8 cellular contexts compared by ENCODE assay signal in genomic region chr7:116211913-116212596, GRCh38. TPM values are rescaled to one million over a fixed set of nuclear protein-coding genes. Genes with fewer than 3 reads are reported as not detected.
DNase-seq lines count a peak whose midpoint lies in the region; ATAC-seq and TF ChIP-seq lines count a peak whose summit lies in the region.

No MANE protein-coding gene starts in this region.

- peak in 1 of 5 donors; percentile 20 for DNase-seq in CD8-positive, alpha-beta memory T cell
- DNase-seq in nucleus accumbens (lab: John Stamatoyannopoulos, UW) = no peak

- peak overlapping the region; percentile 83 for H3K4me3 ChIP-seq in CD8-positive, alpha-beta memory T cell (ENCODE audit: low read length)
- peak overlapping the region; percentile 94 for H3K4me3 ChIP-seq in OCI-LY3 (ENCODE audit: low read length)
- peak overlapping the region; percentile 78 to 92 for H3K4me3 ChIP-seq in duodenal mucosa (ENCODE audit: low read depth in 1 of 2, low read length in 2 of 2)
- peak overlapping the region; percentile 71 to 85 for H3K4me3 ChIP-seq in neutrophil (ENCODE audit: low read depth in 1 of 2, low read length in 1 of 2)

- CTCF ChIA-PET in CD8-positive, alpha-beta memory T cell (lab: Charles Lee) = interaction anchor here (1.3 to 5.6 kb wide), 8 partner anchors 8 to 47 kb away, joined by 3 to 71 read pairs (median 6); no protein-coding TSS in a partner anchor

- ATAC-seq in HG02970 (IDR thresholded peaks at IDR 0.05; ENCODE audit: low FRiP score, unreplicated experiment) (no peak), HG03354 (IDR thresholded peaks at IDR 0.05; ENCODE audit: poor library complexity, severe bottlenecking, unreplicated experiment) (no peak), GM18861 (IDR thresholded peaks at IDR 0.05; ENCODE audit: unreplicated experiment) (no peak)

- peaks cover 3 to 19% (median 6%) of the 10 kb centered on the region in 3 donors for H3K36me3 Mint-ChIP-seq in CD8-positive, alpha-beta memory T cell

- peak overlapping the region; percentile 89 for H3K27ac ChIP-seq in CD8-positive, alpha-beta memory T cell (ENCODE audit: low read depth, low read length)
- H3K27ac ChIP-seq in OCI-LY3 (ENCODE audit: low read length) (no peak overlapping the region), duodenal mucosa (ENCODE audit: low read depth, low read length) (no peak overlapping the region), neutrophil (peak overlapping the region; percentile 91)

- H3K4me1 ChIP-seq in CD8-positive, alpha-beta memory T cell (ENCODE audit: insufficient read depth, low read length) = peaks cover 60% of the 10 kb centered on the region
- peaks cover 24% of the 10 kb centered on the region for H3K4me1 ChIP-seq in OCI-LY3 (ENCODE audit: low read length)
- peaks cover 29 to 30% of the 10 kb centered on the region in 2 donors for H3K4me1 ChIP-seq in duodenal mucosa (ENCODE audit: control insufficient read depth in 1 of 2, insufficient read depth in 2 of 2, low read length in 2 of 2)
- peaks cover 47 to 55% of the 10 kb centered on the region in 2 experiments for H3K4me1 ChIP-seq in neutrophil (ENCODE audit: control insufficient read depth in 1 of 2, insufficient read depth in 1 of 2, low read depth in 1 of 2, low read length in 1 of 2)

- H3K9me3 Mint-ChIP-seq in CD8-positive, alpha-beta memory T cell = peaks cover 0 to 4% (median 0%) of the 10 kb centered on the region in 5 donors

- no peaks in the 10 kb centered on the region for H3K9me3 ChIP-seq in CD8-positive, alpha-beta memory T cell (ENCODE audit: low read length)
- no peaks in the 10 kb centered on the region for H3K9me3 ChIP-seq in OCI-LY3 (ENCODE audit: insufficient read depth, low read length)
- no peaks in the 10 kb centered on the region for H3K9me3 ChIP-seq in duodenal mucosa (ENCODE audit: control insufficient read depth in 1 of 2, low read length in 2 of 2)
- no peaks in the 10 kb centered on the region for H3K9me3 ChIP-seq in neutrophil

- H3K4me1 Mint-ChIP-seq in CD8-positive, alpha-beta memory T cell = peaks cover 54 to 71% (median 66%) of the 10 kb centered on the region in 3 donors

- peak overlapping the region; percentile 91 to 99 (median 97) for H3K4me3 Mint-ChIP-seq in CD8-positive, alpha-beta memory T cell

- H3K4me2 ChIP-seq in OCI-LY3 (ENCODE audit: low read length) = peak overlapping the region; percentile 86

- no peaks in the 10 kb centered on the region for H3K27me3 ChIP-seq in CD8-positive, alpha-beta memory T cell (ENCODE audit: insufficient read depth, low read length, poor library complexity, severe bottlenecking)
- H3K27me3 ChIP-seq in OCI-LY3 (ENCODE audit: low read depth, low read length) = no peaks in the 10 kb centered on the region
- no peaks in the 10 kb centered on the region for H3K27me3 ChIP-seq in duodenal mucosa (ENCODE audit: control insufficient read depth in 1 of 2, insufficient read depth in 2 of 2, low read length in 2 of 2)
- H3K27me3 ChIP-seq in neutrophil = no peaks in the 10 kb centered on the region

- peaks cover 15% of the 10 kb centered on the region; the same call in 1 of the 2 replicates for H4K20me1 ChIP-seq in OCI-LY3 (ENCODE audit: insufficient read depth, low read length)

- H3K9ac ChIP-seq in OCI-LY3 (ENCODE audit: low read length) = peak overlapping the region; percentile 95
- H3K9ac ChIP-seq in duodenal mucosa (ENCODE audit: low read depth in 1 of 2, low read length in 2 of 2) = peak overlapping the region; percentile 79 to 100

- H3K79me2 ChIP-seq in OCI-LY3 (ENCODE audit: low read length) = peaks cover 60% of the 10 kb centered on the region

- no peaks in the 10 kb centered on the region for H3K27me3 Mint-ChIP-seq in CD8-positive, alpha-beta memory T cell

- no peaks in the 10 kb centered on the region for H3K36me3 ChIP-seq in CD8-positive, alpha-beta memory T cell (ENCODE audit: insufficient read depth, low read length)
- H3K36me3 ChIP-seq in OCI-LY3 (replicated peaks; ENCODE audit: low read depth, low read length) (no peaks in the 10 kb centered on the region), duodenal mucosa (ENCODE audit: control insufficient read depth in 1 of 2, insufficient read depth in 2 of 2, low read length in 2 of 2) (no peaks in the 10 kb centered on the region), neutrophil (no peaks in the 10 kb centered on the region)

- TF ChIP-seq CTCF in OCI-LY3 (IDR thresholded peaks at IDR 0.05; ENCODE audit: low read depth, low read length) (no peak), neutrophil (IDR thresholded peaks at IDR 0.05) (no peak)

- H3K27ac Mint-ChIP-seq in CD8-positive, alpha-beta memory T cell = peak overlapping the region; percentile 95 to 99 (median 98)

- no peak overlapping the region for H2AFZ ChIP-seq in OCI-LY3 (ENCODE audit: low read depth, low read length)

- POLR2A ChIA-PET in CD8-positive, alpha-beta memory T cell (lab: Charles Lee) = interaction anchor here (1.5 to 2.3 kb wide), 4 partner anchors 14 to 35 kb away, joined by 6 to 12 read pairs (median 8); no protein-coding TSS in a partner anchor

RNA-seq across cellular contexts. Expression of gene TES, which starts 1.7 kb away (rescaled TPM):
- total RNA-seq in CD8-positive, alpha-beta memory T cell = 10 to 100 TPM; 58.4 to 59.0 TPM
- polyA plus RNA-seq in CD8-positive, alpha-beta memory T cell = 193 TPM

Comparison
In these comparisons a context has a peak if more than half of its experiments do, and no peak if none do; other contexts are left out.
1. H3K27ac ChIP-seq: peak in CD8-positive, alpha-beta memory T cell (single experiment) and neutrophil (single experiment); none in OCI-LY3 (single experiment) and duodenal mucosa (single experiment).
2. Peak in every context shown above with its lines, with median percentiles within 50 percentile points of each other: H3K4me3 ChIP-seq.